ENCODE assay signal across 8 cellular contexts in genomic region chr1:225813250-225813964, GRCh38. TPM values are rescaled to one million over a fixed set of nuclear protein-coding genes. Genes with fewer than 3 reads are reported as not detected.
DNase-seq lines count a peak whose midpoint lies in the region; ATAC-seq and TF ChIP-seq lines count a peak whose summit lies in the region.

No MANE protein-coding gene starts in this region.

- DNase-seq in CD14-positive monocyte (ENCODE audit: low spot score) (no peak), NCI-H2107 (lab: John Stamatoyannopoulos, UW) (peak; percentile 64), chondrocyte (ENCODE audit: low spot score) (no peak), mesenteric fat pad (ENCODE audit: low spot score) (peak; percentile 83), GM20000 (ENCODE audit: low spot score) (no peak), NCI-H1105 treated with DMSO at 0.1 percent for 48 hours (lab: John Stamatoyannopoulos, UW) (no peak)
- DNase-seq in activated CD8-positive, alpha-beta memory T cell treated with anti-CD3 and anti-CD28 coated beads, Interleukin-2, amount 50 U/mL, for 4 hours: no peak

- intact Hi-C loops in CD14-positive monocyte (cut with micrococcal nuclease): no loop called here

- peaks cover 55% of the 10 kb centered on the region for H3K4me1 Mint-ChIP-seq in CD14-positive monocyte
- H3K4me1 Mint-ChIP-seq in chondrocyte (ENCODE audit: low read depth): peaks cover 62% of the 10 kb centered on the region

- TF ChIP-seq CTCF in CD14-positive monocyte (IDR thresholded peaks at IDR 0.05) (no peak), chondrocyte (IDR thresholded peaks at IDR 0.05) (no peak), GM20000 (IDR thresholded peaks at IDR 0.05; ENCODE audit: extremely low read depth, missing control alignments) (no peak)

- peak overlapping the region; percentile 70 to 92 (median 84) for H3K27ac Mint-ChIP-seq in CD14-positive monocyte
- peak overlapping the region; percentile 34 for H3K27ac Mint-ChIP-seq in chondrocyte (ENCODE audit: unreplicated experiment)

- H3K27me3 Mint-ChIP-seq in CD14-positive monocyte (ENCODE audit: low read depth in 3 of 3): peaks cover 10 to 14% (median 12%) of the 10 kb centered on the region in 3 donors
- H3K27me3 Mint-ChIP-seq in chondrocyte (ENCODE audit: low read depth): no peaks in the 10 kb centered on the region

- H3K4me3 Mint-ChIP-seq in CD14-positive monocyte: peak overlapping the region; percentile 66 to 84
- no peak overlapping the region for H3K4me3 Mint-ChIP-seq in chondrocyte (ENCODE audit: unreplicated experiment)

- H3K36me3 Mint-ChIP-seq in CD14-positive monocyte (peaks cover 0 to 3% of the 10 kb centered on the region in 2 donors), chondrocyte (ENCODE audit: low read depth) (no peaks in the 10 kb centered on the region)

- no peaks in the 10 kb centered on the region for H3K9me3 Mint-ChIP-seq in CD14-positive monocyte
- H3K9me3 Mint-ChIP-seq in chondrocyte (ENCODE audit: low read depth): no peaks in the 10 kb centered on the region

- no peak for ATAC-seq in HG03025 (IDR thresholded peaks at IDR 0.05; ENCODE audit: low FRiP score, unreplicated experiment)

RNA-seq across cellular contexts. Expression of gene EPHX1, which starts 3.5 kb away (rescaled TPM):
- 1 to 10 TPM; 4.6 to 7.4 TPM for polyA plus RNA-seq in CD14-positive monocyte
- total RNA-seq in chondrocyte (61.8 to 69.1 TPM (median 67.0 TPM) in 3 replicates), mesenteric fat pad (288 TPM)

RNA-seq across cellular contexts. Expression of gene SRP9, which starts 35.8 kb away (rescaled TPM):
- 100 to 1,000 TPM; 281 to 329 TPM for polyA plus RNA-seq in CD14-positive monocyte
- 190 to 207 TPM (median 200 TPM) in 3 replicates for total RNA-seq in chondrocyte
- total RNA-seq in mesenteric fat pad: 125 TPM

Comparison
In these comparisons a context has a peak if more than half of its experiments do, and no peak if none do; other contexts are left out.
1. DNase-seq: peak in NCI-H2107 (single experiment) and mesenteric fat pad (single experiment); none in CD14-positive monocyte (single experiment), chondrocyte (single experiment), GM20000 (single experiment), NCI-H1105 treated with DMSO at 0.1 percent for 48 hours (single experiment) and activated CD8-positive, alpha-beta memory T cell treated with anti-CD3 and anti-CD28 coated beads, Interleukin-2, amount 50 U/mL, for 4 hours (single experiment).